12 cellular contexts compared by ENCODE assay signal in genomic region chr1:192826791-192827477, GRCh38. TPM values are rescaled to one million over a fixed set of nuclear protein-coding genes. Genes with fewer than 3 reads are reported as not detected.
DNase-seq lines count a peak whose midpoint lies in the region; ATAC-seq and TF ChIP-seq lines count a peak whose summit lies in the region.
"Had no signal": no experiment of that assay in that cellular context is flagged by ENCODE, and none has a peak within 500 bp of the region (broad histone marks: within the 10 kb centered on the region; RNA-seq: fewer than 3 reads in every experiment).

No MANE protein-coding gene starts in this region.

- DNase-seq in Caki2 (ENCODE audit: low read depth) (peak; percentile 72), HFFc6 (peak; percentile 50), RWPE1 (ENCODE audit: low spot score) (peak; percentile 20), glutamatergic neuron (no peak), NCI-H510A (lab: John Stamatoyannopoulos, UW) (no peak)
- DNase-seq in activated CD4-positive, alpha-beta T cell treated with anti-CD3 and anti-CD28 coated beads, Interleukin-2, amount 10 ng/mL, durations not matched to agents 7 days and 5 days = no peak
- DNase-seq: left colon, NCI-H82, pancreas had no signal

- H3K4me1 Mint-ChIP-seq in HFFc6 (ENCODE audit: low read depth) (peaks cover 27% of the 10 kb centered on the region), glutamatergic neuron (ENCODE audit: low read depth, unreplicated experiment) (peaks cover 13% of the 10 kb centered on the region)
- H3K4me1 Mint-ChIP-seq in activated CD4-positive, alpha-beta T cell treated with anti-CD3 and anti-CD28 coated beads, Interleukin-2, amount 10 ng/mL, durations not matched to agents 7 days and 5 days = no peaks in the 10 kb centered on the region
- H3K4me1 Mint-ChIP-seq: B cell had no signal

- no peaks in the 10 kb centered on the region for H3K9me3 Mint-ChIP-seq in HFFc6
- no peaks in the 10 kb centered on the region for H3K9me3 Mint-ChIP-seq in glutamatergic neuron (ENCODE audit: unreplicated experiment)
- peaks cover 2% of the 10 kb centered on the region for H3K9me3 Mint-ChIP-seq in activated CD4-positive, alpha-beta T cell treated with anti-CD3 and anti-CD28 coated beads, Interleukin-2, amount 10 ng/mL, durations not matched to agents 7 days and 5 days

- H3K27ac Mint-ChIP-seq in HFFc6 = peak overlapping the region; percentile 19; the same call in 1 of the 2 replicates
- peak overlapping the region; percentile 76 for H3K27ac Mint-ChIP-seq in glutamatergic neuron (ENCODE audit: unreplicated experiment)
- no peak overlapping the region for H3K27ac Mint-ChIP-seq in activated CD4-positive, alpha-beta T cell treated with anti-CD3 and anti-CD28 coated beads, Interleukin-2, amount 10 ng/mL, durations not matched to agents 7 days and 5 days
- H3K27ac Mint-ChIP-seq: B cell had no signal

- POLR2A ChIA-PET in RWPE1 (lab: Yijun Ruan, JAX; ENCODE audit: low non-redundant PET) = no interaction called here
- POLR2A ChIA-PET in activated CD4-positive, alpha-beta T cell treated with anti-CD3 and anti-CD28 coated beads, Interleukin-2, amount 10 ng/mL, durations not matched to agents 7 days and 5 days (lab: Charles Lee) = no interaction called here

- in situ Hi-C loops in Caki2 (cut with HindIII; ENCODE audit: low pct_unique_long_range_greater_than_20kb, low sequenced_read_pairs) = no loop called here

- no peaks in the 10 kb centered on the region for H3K36me3 Mint-ChIP-seq in HFFc6 (ENCODE audit: low read depth)
- no peaks in the 10 kb centered on the region for H3K36me3 Mint-ChIP-seq in glutamatergic neuron (ENCODE audit: unreplicated experiment)
- no peaks in the 10 kb centered on the region for H3K36me3 Mint-ChIP-seq in activated CD4-positive, alpha-beta T cell treated with anti-CD3 and anti-CD28 coated beads, Interleukin-2, amount 10 ng/mL, durations not matched to agents 7 days and 5 days (ENCODE audit: low read depth)

- TF ChIP-seq CTCF in HFFc6 (IDR thresholded peaks at IDR 0.05) = no peak
- no peak for TF ChIP-seq CTCF in RWPE1 (conservative IDR thresholded peaks at IDR 0.05; ENCODE audit: low read depth)
- no peak for TF ChIP-seq CTCF in glutamatergic neuron (IDR thresholded peaks at IDR 0.05; ENCODE audit: partially characterized antibody, unreplicated experiment)

- H3K27ac ChIP-seq in RWPE1 = no peak overlapping the region
- H3K27ac ChIP-seq: pancreas had no signal

- H3K27me3 Mint-ChIP-seq in HFFc6 (ENCODE audit: insufficient read depth) (peaks cover 5% of the 10 kb centered on the region), glutamatergic neuron (ENCODE audit: unreplicated experiment) (no peaks in the 10 kb centered on the region)
- peaks cover 22% of the 10 kb centered on the region for H3K27me3 Mint-ChIP-seq in activated CD4-positive, alpha-beta T cell treated with anti-CD3 and anti-CD28 coated beads, Interleukin-2, amount 10 ng/mL, durations not matched to agents 7 days and 5 days

- H3K4me3 Mint-ChIP-seq in HFFc6 = no peak overlapping the region; the same call in 1 of the 2 replicates
- peak overlapping the region; percentile 10 for H3K4me3 Mint-ChIP-seq in glutamatergic neuron (ENCODE audit: unreplicated experiment)
- no peak overlapping the region for H3K4me3 Mint-ChIP-seq in activated CD4-positive, alpha-beta T cell treated with anti-CD3 and anti-CD28 coated beads, Interleukin-2, amount 10 ng/mL, durations not matched to agents 7 days and 5 days
- H3K4me3 Mint-ChIP-seq: B cell had no signal

- CTCF ChIA-PET in RWPE1 (lab: Yijun Ruan, JAX) = interaction anchor here (0.5 to 0.6 kb wide), 2 partner anchors 14 to 21 kb away, joined by 3 to 4 read pairs; no protein-coding TSS in a partner anchor
- CTCF ChIA-PET in activated CD4-positive, alpha-beta T cell treated with anti-CD3 and anti-CD28 coated beads, Interleukin-2, amount 10 ng/mL, durations not matched to agents 7 days and 5 days (lab: Charles Lee) = no interaction called here

- ATAC-seq in GM18519 (IDR thresholded peaks at IDR 0.05; ENCODE audit: low FRiP score, unreplicated experiment) (no peak), GM19328 (IDR thresholded peaks at IDR 0.05; ENCODE audit: unreplicated experiment) (no peak)
- ATAC-seq: left colon had no signal

RNA-seq across cellular contexts. Expression of gene RGS2, which starts 18.1 kb away (rescaled TPM):
- 0.43 and 2.4 TPM in 2 replicates for total RNA-seq in Caki2 (2014; rRNA removed; shearing (Covaris generic); ENCODE audit: low replicate concordance)
- total RNA-seq in HFFc6 (2021; fragmentation: NEBNext Ultra II Directional; extraction: Animal tissue kit (Norgen Biotek cat#: 25700)) = 1 to 10 TPM; 4.4 to 7.6 (median 5.9) TPM
- 33.5 TPM for total RNA-seq in glutamatergic neuron (ENCODE audit: unreplicated experiment)
- total RNA-seq in activated CD4-positive, alpha-beta T cell treated with anti-CD3 and anti-CD28 coated beads, Interleukin-2, amount 10 ng/mL, durations not matched to agents 7 days and 5 days = 1 to 10 TPM; 3.4 TPM

Comparison
In these comparisons a context has a peak if more than half of its experiments do, and no peak if none do; other contexts are left out.
1. DNase-seq: peak in Caki2 (single experiment), HFFc6 (single experiment) and RWPE1 (single experiment); none in glutamatergic neuron (single experiment), NCI-H510A (single experiment) and activated CD4-positive, alpha-beta T cell treated with anti-CD3 and anti-CD28 coated beads, Interleukin-2, amount 10 ng/mL, durations not matched to agents 7 days and 5 days (single experiment).